ENCODE assay signal across 6 cellular contexts in the genomic region with DNA sequence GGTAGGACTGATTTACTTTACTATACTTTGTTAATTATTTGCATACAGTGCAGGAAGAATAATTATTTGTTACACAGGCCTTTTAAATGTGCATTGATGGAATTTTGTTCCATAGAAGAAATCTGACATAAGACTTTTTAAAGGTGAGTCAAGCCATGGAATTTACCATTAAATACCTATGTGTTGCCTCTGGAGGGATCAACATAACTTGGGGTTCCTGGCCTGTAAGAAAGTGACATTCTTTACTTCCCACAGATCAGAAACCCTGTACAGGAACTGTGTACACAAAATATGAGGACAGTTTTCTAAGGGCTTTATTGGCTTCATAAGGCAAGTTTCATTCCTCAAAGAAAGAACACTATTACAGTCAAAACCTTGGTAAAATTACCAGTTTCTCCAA.
"Had no signal": no experiment of that assay in that cellular context is flagged by ENCODE, and none has a peak within 500 bp of the region (broad histone marks: within the 10 kb centered on the region; RNA-seq: fewer than 3 reads in every experiment).

No MANE protein-coding gene starts in this region.

- DNase-seq: H9, HCEC 1CT, IMR-90, KG1 had no signal

- H3K4me3 ChIP-seq: GM23338, K562 had no signal

- ATAC-seq: GM23338, K562 had no signal
